In the genomic region with DNA sequence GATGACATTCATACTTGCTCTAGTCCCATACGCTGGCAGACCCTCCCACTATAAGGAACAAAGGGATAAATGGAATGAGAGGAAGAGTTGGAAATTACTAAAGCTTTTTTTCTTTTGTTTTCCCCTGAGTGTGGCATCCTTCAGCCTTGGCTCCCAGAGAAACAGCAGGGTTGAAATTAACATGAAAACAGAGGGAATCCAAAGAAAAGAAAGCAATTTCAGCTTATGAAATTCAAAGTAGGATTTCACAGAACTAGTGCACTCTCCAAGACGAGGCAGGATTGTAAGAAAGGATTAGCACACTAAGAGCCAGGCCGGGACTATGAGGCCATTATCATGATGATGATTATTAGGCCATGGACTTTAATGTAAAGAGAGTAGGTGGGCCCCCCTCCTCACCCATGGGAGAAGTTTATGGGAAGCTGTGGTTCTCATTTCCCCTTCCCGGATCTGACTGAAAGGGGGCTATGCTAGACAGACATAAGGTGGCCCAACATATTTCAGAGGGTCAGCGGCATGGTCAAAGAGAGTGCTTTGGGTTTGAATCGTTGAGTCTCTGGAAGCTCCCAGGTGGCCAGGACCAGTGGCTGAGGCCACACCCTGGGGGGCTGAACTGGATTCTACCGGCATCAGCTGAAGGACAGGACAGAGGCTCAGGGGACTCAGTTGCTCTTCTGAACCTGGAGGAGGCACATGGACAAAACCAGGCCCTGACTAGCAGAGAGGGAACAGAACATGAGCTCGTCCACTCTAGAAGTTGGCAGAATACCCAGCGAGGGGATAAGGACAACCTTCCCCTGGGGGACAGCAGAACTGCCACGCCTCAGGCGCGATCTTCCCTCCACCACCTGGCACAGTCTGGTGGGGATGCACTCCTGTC, we compare ENCODE assay signal across 2 cellular contexts.
A peak's percentile ranks its signal among the peaks of the same experiment; 100 is the strongest.
TF ChIP-seq lines count a peak whose summit lies in the region.

No MANE protein-coding gene starts in this region.

TF ChIP-seq in H1, 55 proteins besides CTCF, POLR2A, EP300 and RAD21:
- TF ChIP-seq NRF1 (IDR thresholded peaks at IDR 0.05; ENCODE audit: low read depth, low read length) (no peak), USF2 (IDR thresholded peaks at IDR 0.05; ENCODE audit: low read length) (no peak), CEBPB (IDR thresholded peaks at IDR 0.05; ENCODE audit: low read depth, low read length) (no peak), CHD1 (IDR thresholded peaks at IDR 0.05; ENCODE audit: low read depth, low read length) (no peak), RXRA (IDR thresholded peaks at IDR 0.05; ENCODE audit: insufficient read depth, low read depth, low read length) (no peak), GABPA (IDR thresholded peaks at IDR 0.05; ENCODE audit: borderline replicate concordance, insufficient read depth, low read length) (no peak), POU5F1 (IDR thresholded peaks at IDR 0.05; ENCODE audit: low read depth, low read length) (peak; percentile 18; the same call in 1 of the 2 replicates), JUND (IDR thresholded peaks at IDR 0.05; ENCODE audit: low read length) (no peak), TCF12 (IDR thresholded peaks at IDR 0.05; ENCODE audit: low read depth, low read length) (no peak), E2F6 (IDR thresholded peaks at IDR 0.05) (0 out of 2 replicates have a peak, but pooled peaks have one; percentile 43), HDAC2 (IDR thresholded peaks at IDR 0.05; ENCODE audit: borderline replicate concordance in 1 of 2, low read depth in 2 of 2, low read length in 2 of 2) (peak; percentile 58 to 68; a peak in 2 of 4 replicates), KDM5A (IDR thresholded peaks at IDR 0.05; ENCODE audit: low read length) (no peak)
TF ChIP-seq in H1: peak in this region for 3.

TF ChIP-seq in neural cell, 6 proteins besides CTCF, POLR2A, EP300 and RAD21:
- TF ChIP-seq REST (IDR thresholded peaks at IDR 0.05; ENCODE audit: borderline replicate concordance): peak; percentile 30
- no peak for TF ChIP-seq TAF1 (IDR thresholded peaks at IDR 0.05; ENCODE audit: low read depth)
